10 cellular contexts compared by ENCODE assay signal in genomic region chr6:148179786-148180185, GRCh38.
DNase-seq lines count a peak whose midpoint lies in the region; ATAC-seq and TF ChIP-seq lines count a peak whose summit lies in the region.
"Had no signal": no experiment of that assay in that cellular context is flagged by ENCODE, and none has a peak within 500 bp of the region (broad histone marks: within the 10 kb centered on the region; RNA-seq: fewer than 3 reads in every experiment).

No MANE protein-coding gene starts in this region.

- TF ChIP-seq CTCF in 22Rv1 (IDR thresholded peaks at IDR 0.05) (peak; percentile 67), glutamatergic neuron (IDR thresholded peaks at IDR 0.05; ENCODE audit: partially characterized antibody, unreplicated experiment) (peak; percentile 16)

- no peaks in the 10 kb centered on the region for H3K27me3 Mint-ChIP-seq in glutamatergic neuron (ENCODE audit: unreplicated experiment)

- no peaks in the 10 kb centered on the region for H3K4me1 ChIP-seq in GM23248 (ENCODE audit: insufficient read depth)
- peaks cover 3% of the 10 kb centered on the region; the same call in 1 of the 2 replicates for H3K4me1 ChIP-seq in SJSA1 (replicated peaks)

- no peak overlapping the region for H3K4me3 Mint-ChIP-seq in glutamatergic neuron (ENCODE audit: unreplicated experiment)

- peaks cover 9% of the 10 kb centered on the region for H3K4me1 Mint-ChIP-seq in glutamatergic neuron (ENCODE audit: low read depth, unreplicated experiment)

- no peak overlapping the region for H3K9ac ChIP-seq in GM23248

- H3K9me3 Mint-ChIP-seq in glutamatergic neuron (ENCODE audit: unreplicated experiment), result peaks cover 7% of the 10 kb centered on the region

- no peak overlapping the region for H3K27ac Mint-ChIP-seq in glutamatergic neuron (ENCODE audit: unreplicated experiment)

- no peak for ATAC-seq in HG03439 (IDR thresholded peaks at IDR 0.05; ENCODE audit: unreplicated experiment)
- no peak for ATAC-seq in GM21390 (IDR thresholded peaks at IDR 0.05; ENCODE audit: unreplicated experiment)
- no peak for ATAC-seq in GM21825 (IDR thresholded peaks at IDR 0.05; ENCODE audit: unreplicated experiment)

- H3K36me3 ChIP-seq in GM23248 (ENCODE audit: low read depth), result no peaks in the 10 kb centered on the region
- no peaks in the 10 kb centered on the region for H3K36me3 ChIP-seq in SJSA1

- H3K4me3 ChIP-seq in GM23248, result no peak overlapping the region
- H3K4me3 ChIP-seq in SJSA1, result no peak overlapping the region

- DNase-seq in GM23248, result peak; percentile 69
- DNase-seq in SJSA1 (ENCODE audit: low read depth in 1 of 2, low spot score in 2 of 2), result peak in 1 of 2 experiments; percentile 77
- no peak for DNase-seq in glutamatergic neuron
- no peak for DNase-seq in ecto neural progenitor cell (ENCODE audit: low spot score)
- DNase-seq: activated CD4-positive, CD25-positive, alpha-beta regulatory T cell treated with anti-CD3 and anti-CD28 coated beads, Interleukin-2, amount 50 U/mL, for 72 hours; islet precursor cell had no signal

- H3K27me3 ChIP-seq in GM23248 (replicated peaks; ENCODE audit: insufficient read depth), result no peaks in the 10 kb centered on the region
- H3K27me3 ChIP-seq in SJSA1 (replicated peaks), result no peaks in the 10 kb centered on the region

- H3K36me3 Mint-ChIP-seq in glutamatergic neuron (ENCODE audit: unreplicated experiment), result peaks cover 5% of the 10 kb centered on the region

- H2AFZ ChIP-seq in GM23248, result no peak overlapping the region

- H3K9me3 ChIP-seq in GM23248 (ENCODE audit: low read depth), result no peaks in the 10 kb centered on the region
- H3K9me3 ChIP-seq in SJSA1 (replicated peaks), result no peaks in the 10 kb centered on the region

- no peaks in the 10 kb centered on the region for H4K20me1 ChIP-seq in GM23248 (ENCODE audit: insufficient read depth)

- no peak overlapping the region for H3K4me2 ChIP-seq in GM23248 (ENCODE audit: unreplicated experiment)

- 50 to 59% methylated on average over 1 of the region's 1 CpG for WGBS in GM23248 (ENCODE audit: low coverage in 1 of 2, low lambda C conversion rate in 2 of 2, missing lambda C conversion rate in 2 of 2), 2 experiments

- no peak overlapping the region for H3K27ac ChIP-seq in 22Rv1
- no peak overlapping the region for H3K27ac ChIP-seq in GM23248
- 0 out of 2 replicates have a peak overlapping the region, but pooled peaks have one; percentile 27 for H3K27ac ChIP-seq in SJSA1

- no peaks in the 10 kb centered on the region for H3F3A ChIP-seq in GM23248 (ENCODE audit: insufficient read depth)

- no peaks in the 10 kb centered on the region for H3K79me2 ChIP-seq in GM23248 (ENCODE audit: insufficient read depth)

- in situ Hi-C loops in GM23248 (cut with MboI), result loop anchor here (10.0 kb wide), 1 partner anchor 275 kb away; no protein-coding TSS in a partner anchor

- no peaks in the 10 kb centered on the region for H3K9me2 ChIP-seq in GM23248 (ENCODE audit: insufficient read depth)
